8 cellular contexts compared by ENCODE assay signal in genomic region chr4:184649971-184650855, GRCh38. TPM values are rescaled to one million over a fixed set of nuclear protein-coding genes. Genes with fewer than 3 reads are reported as not detected.
DNase-seq lines count a peak whose midpoint lies in the region; ATAC-seq and TF ChIP-seq lines count a peak whose summit lies in the region.

No MANE protein-coding gene starts in this region.

- ATAC-seq in HG02623 (IDR thresholded peaks at IDR 0.05; ENCODE audit: unreplicated experiment) (peak; percentile 4), left lung (peak; percentile 27)

- no peaks in the 10 kb centered on the region for H3K27me3 ChIP-seq in brain microvascular endothelial cell (replicated peaks)
- no peaks in the 10 kb centered on the region for H3K27me3 ChIP-seq in left lung

- H3K36me3 ChIP-seq in brain microvascular endothelial cell (replicated peaks) (no peaks in the 10 kb centered on the region), left lung (peaks cover 0 to 4% of the 10 kb centered on the region in 2 donors)

- no peaks in the 10 kb centered on the region for H3K9me3 ChIP-seq in left lung

- TF ChIP-seq CTCF in brain microvascular endothelial cell (IDR thresholded peaks at IDR 0.05; ENCODE audit: low read depth, low read length, missing control alignments) (no peak), left lung (IDR thresholded peaks at IDR 0.05) (no peak)

- DNase-seq in stimulated activated CD4-positive, alpha-beta T cell treated with anti-CD3 and anti-CD28 coated beads, Interleukin-15, amount 100 ng/mL, for 24 hours = peak; percentile 36
- DNase-seq in stimulated activated CD4-positive, alpha-beta T cell treated with anti-CD3 and anti-CD28 coated beads, Interleukin-4, amount 100 ng/mL, for 1 hour = no peak
- DNase-seq in NCI-H69 (lab: John Stamatoyannopoulos, UW) = peak; percentile 43
- DNase-seq in brain microvascular endothelial cell = no peak
- peak in 1 of 2 donors; percentile 37 for DNase-seq in left lung
- peak; percentile 63 for DNase-seq in superior temporal gyrus (ENCODE audit: extremely low spot score)
- DNase-seq in mucosa of gallbladder (ENCODE audit: low spot score) = no peak

- intact Hi-C loops in left lung (cut with DNase I) = no loop called here

- H3K27ac ChIP-seq in brain microvascular endothelial cell (peak overlapping the region; percentile 78), left lung (peak overlapping the region; percentile 76 to 96)

- H3K4me1 ChIP-seq in left lung = peaks cover 22 to 48% of the 10 kb centered on the region in 2 donors

- in situ Hi-C loops in brain microvascular endothelial cell (cut with HindIII; ENCODE audit: low pct_ligation_motif_present, low sequenced_read_pairs) = no loop called here

- H3K4me3 ChIP-seq in brain microvascular endothelial cell (ENCODE audit: low read depth, low read length) (peak overlapping the region; percentile 76), left lung (peak overlapping the region; percentile 79 to 82)

RNA-seq across cellular contexts. Expression of gene PRIMPOL, which starts 0.7 kb away (rescaled TPM):
- total RNA-seq in left lung (10 to 100 TPM; 11.8 to 15.8 TPM), mucosa of gallbladder (15.9 TPM)

RNA-seq across cellular contexts. Expression of gene CASP3, which starts 1.0 kb away (rescaled TPM):
- total RNA-seq in left lung (10 to 100 TPM; 19.1 to 23.5 TPM), mucosa of gallbladder (20.5 TPM)

Comparison
In these comparisons a context has a peak if more than half of its experiments do, and no peak if none do; other contexts are left out.
1. DNase-seq: peak in stimulated activated CD4-positive, alpha-beta T cell treated with anti-CD3 and anti-CD28 coated beads, Interleukin-15, amount 100 ng/mL, for 24 hours (single experiment), NCI-H69 (single experiment) and superior temporal gyrus (single experiment); none in stimulated activated CD4-positive, alpha-beta T cell treated with anti-CD3 and anti-CD28 coated beads, Interleukin-4, amount 100 ng/mL, for 1 hour (single experiment), brain microvascular endothelial cell (single experiment) and mucosa of gallbladder (single experiment).